In the genomic region with DNA sequence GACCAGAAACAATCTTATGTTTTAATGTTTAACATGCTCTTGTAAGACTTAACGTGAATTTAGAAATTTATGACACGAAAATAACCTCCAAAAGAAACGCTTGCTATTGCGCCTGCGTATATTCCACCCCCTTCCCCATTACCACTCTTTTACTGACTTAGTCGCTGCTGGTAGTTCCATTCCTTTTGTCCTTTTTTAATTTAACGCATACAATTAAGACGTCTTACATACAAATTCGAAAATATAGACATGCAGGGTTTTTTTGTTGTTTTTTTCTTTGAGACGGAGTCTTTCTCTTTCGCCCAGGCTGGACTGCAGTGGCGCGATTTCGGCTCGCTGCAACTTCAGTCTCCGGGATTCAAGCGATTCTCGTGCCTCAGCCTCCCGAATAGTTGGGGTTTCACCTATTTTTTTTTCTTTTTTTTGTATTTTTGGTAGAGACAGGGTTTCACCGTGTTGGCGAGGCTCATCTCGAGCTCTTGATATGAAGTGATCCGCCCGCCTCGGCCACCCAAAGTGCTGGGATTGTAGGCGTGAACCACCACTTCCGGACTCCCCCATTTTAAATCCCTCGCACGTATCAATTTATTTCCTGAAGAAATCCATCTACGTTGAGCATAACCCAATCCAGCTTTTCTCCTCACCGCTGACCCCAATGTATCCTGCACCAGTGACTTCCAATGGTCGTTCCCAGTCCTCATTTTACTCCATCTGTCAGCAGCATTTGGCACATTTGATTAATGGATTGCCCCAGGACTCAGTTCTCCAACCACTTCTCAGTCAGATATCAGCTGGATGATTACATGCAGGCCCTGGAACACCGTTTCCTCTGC, we compare ENCODE assay signal across 1 cellular context.
TF ChIP-seq lines count a peak whose summit lies in the region.

No MANE protein-coding gene starts in this region.

TF ChIP-seq in GM23338, 12 proteins besides CTCF, POLR2A, EP300 and RAD21 (continued from another document):
- TF ChIP-seq, protein P1, sequence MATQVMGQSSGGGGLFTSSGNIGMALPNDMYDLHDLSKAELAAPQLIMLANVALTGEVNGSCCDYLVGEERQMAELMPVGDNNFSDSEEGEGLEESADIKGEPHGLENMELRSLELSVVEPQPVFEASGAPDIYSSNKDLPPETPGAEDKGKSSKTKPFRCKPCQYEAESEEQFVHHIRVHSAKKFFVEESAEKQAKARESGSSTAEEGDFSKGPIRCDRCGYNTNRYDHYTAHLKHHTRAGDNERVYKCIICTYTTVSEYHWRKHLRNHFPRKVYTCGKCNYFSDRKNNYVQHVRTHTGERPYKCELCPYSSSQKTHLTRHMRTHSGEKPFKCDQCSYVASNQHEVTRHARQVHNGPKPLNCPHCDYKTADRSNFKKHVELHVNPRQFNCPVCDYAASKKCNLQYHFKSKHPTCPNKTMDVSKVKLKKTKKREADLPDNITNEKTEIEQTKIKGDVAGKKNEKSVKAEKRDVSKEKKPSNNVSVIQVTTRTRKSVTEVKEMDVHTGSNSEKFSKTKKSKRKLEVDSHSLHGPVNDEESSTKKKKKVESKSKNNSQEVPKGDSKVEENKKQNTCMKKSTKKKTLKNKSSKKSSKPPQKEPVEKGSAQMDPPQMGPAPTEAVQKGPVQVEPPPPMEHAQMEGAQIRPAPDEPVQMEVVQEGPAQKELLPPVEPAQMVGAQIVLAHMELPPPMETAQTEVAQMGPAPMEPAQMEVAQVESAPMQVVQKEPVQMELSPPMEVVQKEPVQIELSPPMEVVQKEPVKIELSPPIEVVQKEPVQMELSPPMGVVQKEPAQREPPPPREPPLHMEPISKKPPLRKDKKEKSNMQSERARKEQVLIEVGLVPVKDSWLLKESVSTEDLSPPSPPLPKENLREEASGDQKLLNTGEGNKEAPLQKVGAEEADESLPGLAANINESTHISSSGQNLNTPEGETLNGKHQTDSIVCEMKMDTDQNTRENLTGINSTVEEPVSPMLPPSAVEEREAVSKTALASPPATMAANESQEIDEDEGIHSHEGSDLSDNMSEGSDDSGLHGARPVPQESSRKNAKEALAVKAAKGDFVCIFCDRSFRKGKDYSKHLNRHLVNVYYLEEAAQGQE (IDR thresholded peaks at IDR 0.05; ENCODE audit: unreplicated experiment), result no peak
- no peak for TF ChIP-seq CREB1 (CRISPR knock-in tag; IDR thresholded peaks at IDR 0.05; ENCODE audit: low read depth)
- no peak for TF ChIP-seq ZNF331 (CRISPR knock-in tag; IDR thresholded peaks at IDR 0.05; ENCODE audit: low read depth)
- no peak for TF ChIP-seq STAT1 (IDR thresholded peaks at IDR 0.05; ENCODE audit: unreplicated experiment)
- TF ChIP-seq ZNF114 (CRISPR knock-in tag; IDR thresholded peaks at IDR 0.05), result no peak
- TF ChIP-seq, protein P2, sequence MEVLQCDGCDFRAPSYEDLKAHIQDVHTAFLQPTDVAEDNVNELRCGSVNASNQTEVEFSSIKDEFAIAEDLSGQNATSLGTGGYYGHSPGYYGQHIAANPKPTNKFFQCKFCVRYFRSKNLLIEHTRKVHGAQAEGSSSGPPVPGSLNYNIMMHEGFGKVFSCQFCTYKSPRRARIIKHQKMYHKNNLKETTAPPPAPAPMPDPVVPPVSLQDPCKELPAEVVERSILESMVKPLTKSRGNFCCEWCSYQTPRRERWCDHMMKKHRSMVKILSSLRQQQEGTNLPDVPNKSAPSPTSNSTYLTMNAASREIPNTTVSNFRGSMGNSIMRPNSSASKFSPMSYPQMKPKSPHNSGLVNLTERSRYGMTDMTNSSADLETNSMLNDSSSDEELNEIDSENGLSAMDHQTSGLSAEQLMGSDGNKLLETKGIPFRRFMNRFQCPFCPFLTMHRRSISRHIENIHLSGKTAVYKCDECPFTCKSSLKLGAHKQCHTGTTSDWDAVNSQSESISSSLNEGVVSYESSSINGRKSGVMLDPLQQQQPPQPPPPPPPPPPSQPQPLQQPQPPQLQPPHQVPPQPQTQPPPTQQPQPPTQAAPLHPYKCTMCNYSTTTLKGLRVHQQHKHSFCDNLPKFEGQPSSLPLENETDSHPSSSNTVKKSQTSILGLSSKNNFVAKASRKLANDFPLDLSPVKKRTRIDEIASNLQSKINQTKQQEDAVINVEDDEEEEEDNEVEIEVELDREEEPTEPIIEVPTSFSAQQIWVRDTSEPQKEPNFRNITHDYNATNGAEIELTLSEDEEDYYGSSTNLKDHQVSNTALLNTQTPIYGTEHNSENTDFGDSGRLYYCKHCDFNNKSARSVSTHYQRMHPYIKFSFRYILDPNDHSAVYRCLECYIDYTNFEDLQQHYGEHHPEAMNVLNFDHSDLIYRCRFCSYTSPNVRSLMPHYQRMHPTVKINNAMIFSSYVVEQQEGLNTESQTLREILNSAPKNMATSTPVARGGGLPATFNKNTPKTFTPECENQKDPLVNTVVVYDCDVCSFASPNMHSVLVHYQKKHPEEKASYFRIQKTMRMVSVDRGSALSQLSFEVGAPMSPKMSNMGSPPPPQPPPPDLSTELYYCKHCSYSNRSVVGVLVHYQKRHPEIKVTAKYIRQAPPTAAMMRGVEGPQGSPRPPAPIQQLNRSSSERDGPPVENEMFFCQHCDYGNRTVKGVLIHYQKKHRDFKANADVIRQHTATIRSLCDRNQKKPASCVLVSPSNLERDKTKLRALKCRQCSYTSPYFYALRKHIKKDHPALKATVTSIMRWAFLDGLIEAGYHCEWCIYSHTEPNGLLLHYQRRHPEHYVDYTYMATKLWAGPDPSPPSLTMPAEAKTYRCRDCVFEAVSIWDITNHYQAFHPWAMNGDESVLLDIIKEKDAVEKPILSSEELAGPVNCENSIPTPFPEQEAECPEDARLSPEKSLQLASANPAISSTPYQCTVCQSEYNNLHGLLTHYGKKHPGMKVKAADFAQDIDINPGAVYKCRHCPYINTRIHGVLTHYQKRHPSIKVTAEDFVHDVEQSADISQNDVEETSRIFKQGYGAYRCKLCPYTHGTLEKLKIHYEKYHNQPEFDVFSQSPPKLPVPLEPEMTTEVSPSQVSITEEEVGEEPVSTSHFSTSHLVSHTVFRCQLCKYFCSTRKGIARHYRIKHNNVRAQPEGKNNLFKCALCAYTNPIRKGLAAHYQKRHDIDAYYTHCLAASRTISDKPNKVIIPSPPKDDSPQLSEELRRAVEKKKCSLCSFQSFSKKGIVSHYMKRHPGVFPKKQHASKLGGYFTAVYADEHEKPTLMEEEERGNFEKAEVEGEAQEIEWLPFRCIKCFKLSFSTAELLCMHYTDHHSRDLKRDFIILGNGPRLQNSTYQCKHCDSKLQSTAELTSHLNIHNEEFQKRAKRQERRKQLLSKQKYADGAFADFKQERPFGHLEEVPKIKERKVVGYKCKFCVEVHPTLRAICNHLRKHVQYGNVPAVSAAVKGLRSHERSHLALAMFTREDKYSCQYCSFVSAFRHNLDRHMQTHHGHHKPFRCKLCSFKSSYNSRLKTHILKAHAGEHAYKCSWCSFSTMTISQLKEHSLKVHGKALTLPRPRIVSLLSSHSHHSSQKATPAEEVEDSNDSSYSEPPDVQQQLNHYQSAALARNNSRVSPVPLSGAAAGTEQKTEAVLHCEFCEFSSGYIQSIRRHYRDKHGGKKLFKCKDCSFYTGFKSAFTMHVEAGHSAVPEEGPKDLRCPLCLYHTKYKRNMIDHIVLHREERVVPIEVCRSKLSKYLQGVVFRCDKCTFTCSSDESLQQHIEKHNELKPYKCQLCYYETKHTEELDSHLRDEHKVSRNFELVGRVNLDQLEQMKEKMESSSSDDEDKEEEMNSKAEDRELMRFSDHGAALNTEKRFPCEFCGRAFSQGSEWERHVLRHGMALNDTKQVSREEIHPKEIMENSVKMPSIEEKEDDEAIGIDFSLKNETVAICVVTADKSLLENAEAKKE (CRISPR knock-in tag; IDR thresholded peaks at IDR 0.05), result no peak
- TF ChIP-seq POLR2AphosphoS5 (IDR thresholded peaks at IDR 0.05; ENCODE audit: low read depth), result no peak
- no peak for TF ChIP-seq NANOG (IDR thresholded peaks at IDR 0.05; ENCODE audit: borderline replicate concordance)
